ENCODE assay signal across 3 cellular contexts in genomic region chr6:13993416-13993815, GRCh38.
A peak's percentile ranks its signal among the peaks of the same experiment; 100 is the strongest.
TF ChIP-seq lines count a peak whose summit lies in the region.

No MANE protein-coding gene starts in this region.

TF ChIP-seq in GM23338, 12 proteins besides CTCF, POLR2A, EP300 and RAD21 (continues in another document):
- no peak for TF ChIP-seq JUNB (IDR thresholded peaks at IDR 0.05; ENCODE audit: unreplicated experiment)
- TF ChIP-seq ZNF114 (CRISPR knock-in tag; IDR thresholded peaks at IDR 0.05): no peak
- TF ChIP-seq EZH2phosphoT487 (IDR thresholded peaks at IDR 0.05; ENCODE audit: unreplicated experiment): no peak
- no peak for TF ChIP-seq REST (IDR thresholded peaks at IDR 0.05; ENCODE audit: unreplicated experiment)
- TF ChIP-seq POLR2AphosphoS5 (IDR thresholded peaks at IDR 0.05; ENCODE audit: low read depth): no peak
- no peak for TF ChIP-seq ZNF331 (CRISPR knock-in tag; IDR thresholded peaks at IDR 0.05; ENCODE audit: low read depth)
- TF ChIP-seq STAT1 (IDR thresholded peaks at IDR 0.05; ENCODE audit: unreplicated experiment): no peak
- no peak for TF ChIP-seq CREB1 (CRISPR knock-in tag; IDR thresholded peaks at IDR 0.05; ENCODE audit: low read depth)
- TF ChIP-seq, protein P1, sequence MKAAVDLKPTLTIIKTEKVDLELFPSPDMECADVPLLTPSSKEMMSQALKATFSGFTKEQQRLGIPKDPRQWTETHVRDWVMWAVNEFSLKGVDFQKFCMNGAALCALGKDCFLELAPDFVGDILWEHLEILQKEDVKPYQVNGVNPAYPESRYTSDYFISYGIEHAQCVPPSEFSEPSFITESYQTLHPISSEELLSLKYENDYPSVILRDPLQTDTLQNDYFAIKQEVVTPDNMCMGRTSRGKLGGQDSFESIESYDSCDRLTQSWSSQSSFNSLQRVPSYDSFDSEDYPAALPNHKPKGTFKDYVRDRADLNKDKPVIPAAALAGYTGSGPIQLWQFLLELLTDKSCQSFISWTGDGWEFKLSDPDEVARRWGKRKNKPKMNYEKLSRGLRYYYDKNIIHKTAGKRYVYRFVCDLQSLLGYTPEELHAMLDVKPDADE (IDR thresholded peaks at IDR 0.05): no peak

TF ChIP-seq in IMR-90, 13 proteins besides CTCF, POLR2A, EP300 and RAD21:
- TF ChIP-seq MXI1 (IDR thresholded peaks at IDR 0.05; ENCODE audit: borderline replicate concordance, low read depth, low read length) (no peak), FOS (IDR thresholded peaks at IDR 0.05; ENCODE audit: low read depth, low read length) (no peak), BHLHE40 (IDR thresholded peaks at IDR 0.05; ENCODE audit: low read depth, low read length) (no peak), USF2 (IDR thresholded peaks at IDR 0.05; ENCODE audit: low read depth, low read length) (no peak), MAZ (IDR thresholded peaks at IDR 0.05; ENCODE audit: borderline replicate concordance, low read depth, low read length) (no peak), CHD1 (IDR thresholded peaks at IDR 0.05; ENCODE audit: low read depth, low read length) (no peak), SMC3 (IDR thresholded peaks at IDR 0.05; ENCODE audit: low read depth, low read length) (no peak), NFE2L2 (IDR thresholded peaks at IDR 0.05; ENCODE audit: low read depth, low read length) (no peak), RFX5 (IDR thresholded peaks at IDR 0.05; ENCODE audit: low read depth, low read length) (no peak), RCOR1 (IDR thresholded peaks at IDR 0.05; ENCODE audit: insufficient replicate concordance, low read length) (no peak), CEBPB (IDR thresholded peaks at IDR 0.05; ENCODE audit: low read depth, low read length) (no peak)
TF ChIP-seq in IMR-90: peak in this region for 0.

TF ChIP-seq in K562, 482 proteins besides CTCF, POLR2A, EP300 and RAD21 (continues in another document):
- TF ChIP-seq ZZZ3 (IDR thresholded peaks at IDR 0.05) (peak; percentile 72; the same call in 1 of the 2 replicates), FOXM1 (IDR thresholded peaks at IDR 0.05; ENCODE audit: low read depth) (no peak), FOXM1 (CRISPR knock-in tag; IDR thresholded peaks at IDR 0.05; ENCODE audit: low read depth) (no peak), EHMT2 (IDR thresholded peaks at IDR 0.05) (peak; percentile 16; the same call in 1 of the 2 replicates), JUN (IDR thresholded peaks at IDR 0.05; ENCODE audit: borderline replicate concordance, low read depth, low read length) (no peak), JUN (CRISPR knock-in tag; IDR thresholded peaks at IDR 0.05; ENCODE audit: borderline replicate concordance) (no peak), XRCC5 (IDR thresholded peaks at IDR 0.05; ENCODE audit: low read depth, low read length) (no peak), MYBL2 (IDR thresholded peaks at IDR 0.05; ENCODE audit: low read depth) (peak; percentile 52; the same call in 1 of the 2 replicates), MYBL2 (CRISPR knock-in tag; IDR thresholded peaks at IDR 0.05; ENCODE audit: borderline replicate concordance) (no peak), CREBBP (IDR thresholded peaks at IDR 0.05; ENCODE audit: low read depth, low read length) (no peak), SMARCA5 (IDR thresholded peaks at IDR 0.05) (peak; percentile 39; the same call in 1 of the 2 replicates), PHB2 (IDR thresholded peaks at IDR 0.05; ENCODE audit: low read depth) (0 out of 2 replicates have a peak, but pooled peaks have one; percentile 35), NR4A1 (CRISPR knock-in tag; IDR thresholded peaks at IDR 0.05) (no peak), NR4A1 (tag; IDR thresholded peaks at IDR 0.05) (no peak), KDM1A (IDR thresholded peaks at IDR 0.05) (peak; percentile 19; a peak in 1 of 4 replicates), NCOA2 (IDR thresholded peaks at IDR 0.05; ENCODE audit: partially characterized antibody in 2 of 2) (peak; percentile 33 to 53), POLR2AphosphoS5 (IDR thresholded peaks at IDR 0.05; ENCODE audit: control insufficient read depth, insufficient read depth, low read depth, low read length) (no peak), NR2C1 (IDR thresholded peaks at IDR 0.05) (0 out of 2 replicates have a peak, but pooled peaks have one; percentile 12), NR2C1 (tag; IDR thresholded peaks at IDR 0.05) (no peak), ZC3H8 (IDR thresholded peaks at IDR 0.05) (0 out of 2 replicates have a peak, but pooled peaks have one; percentile 68), ZNF766 (CRISPR knock-in tag; conservative IDR thresholded peaks at IDR 0.05) (0 out of 2 replicates have a peak, but pooled peaks have one; percentile 18), ASH1L (IDR thresholded peaks at IDR 0.05; ENCODE audit: borderline replicate concordance, low read depth, partially characterized antibody) (peak; percentile 46), GABPB1 (CRISPR knock-in tag; IDR thresholded peaks at IDR 0.05) (0 out of 2 replicates have a peak, but pooled peaks have one; percentile 9), MTA2 (IDR thresholded peaks at IDR 0.05; ENCODE audit: low read depth) (peak; percentile 19; the same call in 1 of the 2 replicates), NFIX (CRISPR knock-in tag; IDR thresholded peaks at IDR 0.05; ENCODE audit: low read depth) (no peak), RNF2 (IDR thresholded peaks at IDR 0.05) (no peak), CHD4 (IDR thresholded peaks at IDR 0.05; ENCODE audit: insufficient read depth, insufficient replicate concordance, low read depth, low read length, poor library complexity, severe bottlenecking) (no peak), SMARCA4 (IDR thresholded peaks at IDR 0.05) (0 out of 2 replicates have a peak, but pooled peaks have one; percentile 16), NCOR1 (IDR thresholded peaks at IDR 0.05) (0 out of 2 replicates have a peak, but pooled peaks have one; percentile 29), THRAP3 (IDR thresholded peaks at IDR 0.05; ENCODE audit: borderline replicate concordance) (peak; percentile 87), ZBTB26 (CRISPR knock-in tag; IDR thresholded peaks at IDR 0.05) (0 out of 2 replicates have a peak, but pooled peaks have one; percentile 47), MTA1 (IDR thresholded peaks at IDR 0.05; ENCODE audit: borderline replicate concordance) (peak; percentile 35; the same call in 1 of the 2 replicates), PYGO2 (tag; IDR thresholded peaks at IDR 0.05) (no peak), TAF9B (IDR thresholded peaks at IDR 0.05; ENCODE audit: partially characterized antibody) (peak; percentile 24), TEAD4 (IDR thresholded peaks at IDR 0.05; ENCODE audit: low read length) (no peak), TEAD4 (CRISPR knock-in tag; IDR thresholded peaks at IDR 0.05; ENCODE audit: borderline replicate concordance) (no peak), THRB (CRISPR knock-in tag; conservative IDR thresholded peaks at IDR 0.05) (peak; percentile 75), ZNF79 (CRISPR knock-in tag; IDR thresholded peaks at IDR 0.05; ENCODE audit: low read depth) (no peak), CREM (IDR thresholded peaks at IDR 0.05; ENCODE audit: low read depth) (no peak)
- TF ChIP-seq, protein P2, sequence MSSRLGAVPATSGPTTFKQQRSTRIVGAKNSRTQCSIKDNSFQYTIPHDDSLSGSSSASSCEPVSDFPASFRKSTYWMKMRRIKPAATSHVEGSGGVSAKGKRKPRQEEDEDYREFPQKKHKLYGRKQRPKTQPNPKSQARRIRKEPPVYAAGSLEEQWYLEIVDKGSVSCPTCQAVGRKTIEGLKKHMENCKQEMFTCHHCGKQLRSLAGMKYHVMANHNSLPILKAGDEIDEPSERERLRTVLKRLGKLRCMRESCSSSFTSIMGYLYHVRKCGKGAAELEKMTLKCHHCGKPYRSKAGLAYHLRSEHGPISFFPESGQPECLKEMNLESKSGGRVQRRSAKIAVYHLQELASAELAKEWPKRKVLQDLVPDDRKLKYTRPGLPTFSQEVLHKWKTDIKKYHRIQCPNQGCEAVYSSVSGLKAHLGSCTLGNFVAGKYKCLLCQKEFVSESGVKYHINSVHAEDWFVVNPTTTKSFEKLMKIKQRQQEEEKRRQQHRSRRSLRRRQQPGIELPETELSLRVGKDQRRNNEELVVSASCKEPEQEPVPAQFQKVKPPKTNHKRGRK (tag; IDR thresholded peaks at IDR 0.05): peak; percentile 98
- TF ChIP-seq, protein P3, sequence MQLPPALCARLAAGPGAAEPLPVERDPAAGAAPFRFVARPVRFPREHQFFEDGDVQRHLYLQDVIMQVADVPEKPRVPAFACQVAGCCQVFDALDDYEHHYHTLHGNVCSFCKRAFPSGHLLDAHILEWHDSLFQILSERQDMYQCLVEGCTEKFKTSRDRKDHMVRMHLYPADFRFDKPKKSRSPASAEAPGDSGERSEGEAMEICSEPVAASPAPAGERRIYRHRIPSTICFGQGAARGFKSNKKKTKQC (CRISPR knock-in tag; IDR thresholded peaks at IDR 0.05): no peak
- TF ChIP-seq, protein P4, sequence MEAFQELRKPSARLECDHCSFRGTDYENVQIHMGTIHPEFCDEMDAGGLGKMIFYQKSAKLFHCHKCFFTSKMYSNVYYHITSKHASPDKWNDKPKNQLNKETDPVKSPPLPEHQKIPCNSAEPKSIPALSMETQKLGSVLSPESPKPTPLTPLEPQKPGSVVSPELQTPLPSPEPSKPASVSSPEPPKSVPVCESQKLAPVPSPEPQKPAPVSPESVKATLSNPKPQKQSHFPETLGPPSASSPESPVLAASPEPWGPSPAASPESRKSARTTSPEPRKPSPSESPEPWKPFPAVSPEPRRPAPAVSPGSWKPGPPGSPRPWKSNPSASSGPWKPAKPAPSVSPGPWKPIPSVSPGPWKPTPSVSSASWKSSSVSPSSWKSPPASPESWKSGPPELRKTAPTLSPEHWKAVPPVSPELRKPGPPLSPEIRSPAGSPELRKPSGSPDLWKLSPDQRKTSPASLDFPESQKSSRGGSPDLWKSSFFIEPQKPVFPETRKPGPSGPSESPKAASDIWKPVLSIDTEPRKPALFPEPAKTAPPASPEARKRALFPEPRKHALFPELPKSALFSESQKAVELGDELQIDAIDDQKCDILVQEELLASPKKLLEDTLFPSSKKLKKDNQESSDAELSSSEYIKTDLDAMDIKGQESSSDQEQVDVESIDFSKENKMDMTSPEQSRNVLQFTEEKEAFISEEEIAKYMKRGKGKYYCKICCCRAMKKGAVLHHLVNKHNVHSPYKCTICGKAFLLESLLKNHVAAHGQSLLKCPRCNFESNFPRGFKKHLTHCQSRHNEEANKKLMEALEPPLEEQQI (IDR thresholded peaks at IDR 0.05): peak; percentile 12; the same call in 1 of the 2 replicates
- TF ChIP-seq, protein P5, sequence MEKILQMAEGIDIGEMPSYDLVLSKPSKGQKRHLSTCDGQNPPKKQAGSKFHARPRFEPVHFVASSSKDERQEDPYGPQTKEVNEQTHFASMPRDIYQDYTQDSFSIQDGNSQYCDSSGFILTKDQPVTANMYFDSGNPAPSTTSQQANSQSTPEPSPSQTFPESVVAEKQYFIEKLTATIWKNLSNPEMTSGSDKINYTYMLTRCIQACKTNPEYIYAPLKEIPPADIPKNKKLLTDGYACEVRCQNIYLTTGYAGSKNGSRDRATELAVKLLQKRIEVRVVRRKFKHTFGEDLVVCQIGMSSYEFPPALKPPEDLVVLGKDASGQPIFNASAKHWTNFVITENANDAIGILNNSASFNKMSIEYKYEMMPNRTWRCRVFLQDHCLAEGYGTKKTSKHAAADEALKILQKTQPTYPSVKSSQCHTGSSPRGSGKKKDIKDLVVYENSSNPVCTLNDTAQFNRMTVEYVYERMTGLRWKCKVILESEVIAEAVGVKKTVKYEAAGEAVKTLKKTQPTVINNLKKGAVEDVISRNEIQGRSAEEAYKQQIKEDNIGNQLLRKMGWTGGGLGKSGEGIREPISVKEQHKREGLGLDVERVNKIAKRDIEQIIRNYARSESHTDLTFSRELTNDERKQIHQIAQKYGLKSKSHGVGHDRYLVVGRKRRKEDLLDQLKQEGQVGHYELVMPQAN (IDR thresholded peaks at IDR 0.05; ENCODE audit: borderline replicate concordance): 0 out of 2 replicates have a peak, but pooled peaks have one; percentile 25
